Comparison of ENCODE assay signal across 20 cellular contexts in genomic region chr11:119676461-119677020, GRCh38. TPM values are rescaled to one million over a fixed set of nuclear protein-coding genes. Genes with fewer than 3 reads are reported as not detected.
DNase-seq lines count a peak whose midpoint lies in the region; ATAC-seq and TF ChIP-seq lines count a peak whose summit lies in the region.
"Had no signal": no experiment of that assay in that cellular context is flagged by ENCODE, and none has a peak within 500 bp of the region (broad histone marks: within the 10 kb centered on the region; RNA-seq: fewer than 3 reads in every experiment).

No MANE protein-coding gene starts in this region.

- no peak overlapping the region for H3K27ac Mint-ChIP-seq in naive thymus-derived CD4-positive, alpha-beta T cell
- H3K27ac Mint-ChIP-seq: dendritic cell treated with granulocyte-macrophage colony-stimulating factor and Interleukin-4, amounts not matched to agents 40 ng/mL and 50 ng/mL, for 4 days; stimulated activated effector memory CD8-positive, alpha-beta T cell treated with anti-CD3 and anti-CD28 coated beads, Interleukin-12 subunit alpha, Interleukin-12 subunit beta, amount 100 ng/mL, for 72 hours had no signal

- intact Hi-C loops in naive thymus-derived CD4-positive, alpha-beta T cell (cut with micrococcal nuclease), result no loop called here

- no peak overlapping the region for H3K4me3 Mint-ChIP-seq in naive thymus-derived CD4-positive, alpha-beta T cell
- H3K4me3 Mint-ChIP-seq: dendritic cell treated with granulocyte-macrophage colony-stimulating factor and Interleukin-4, amounts not matched to agents 40 ng/mL and 50 ng/mL, for 4 days; stimulated activated effector memory CD8-positive, alpha-beta T cell treated with anti-CD3 and anti-CD28 coated beads, Interleukin-12 subunit alpha, Interleukin-12 subunit beta, amount 100 ng/mL, for 72 hours had no signal

- DNase-seq in HT1080 (ENCODE audit: low read depth), result peak; percentile 77
- DNase-seq in fibroblast of mammary gland (ENCODE audit: low read depth), result peak; percentile 68
- DNase-seq in naive thymus-derived CD4-positive, alpha-beta T cell, result no peak
- DNase-seq in dedifferentiated amniotic fluid mesenchymal stem cell (ENCODE audit: extremely low spot score), result no peak
- DNase-seq in G401 (ENCODE audit: low spot score), result no peak
- DNase-seq: activated CD4-positive, alpha-beta T cell treated with anti-CD3 and anti-CD28 coated beads for 1 hour; activated effector memory CD4-positive, alpha-beta T cell treated with anti-CD3 and anti-CD28 coated beads, Interleukin-2, amount 50 U/mL, for 16 hours; foreskin melanocyte; left lung; NCI-H1048; NCI-H2107; NCI-H774; RPMI8226; T-helper 2 cell; tibial artery had no signal

- no peak for ATAC-seq in naive thymus-derived CD4-positive, alpha-beta T cell
- ATAC-seq: left lung; stimulated activated effector memory CD8-positive, alpha-beta T cell treated with anti-CD3 and anti-CD28 coated beads, Interleukin-12 subunit alpha, Interleukin-12 subunit beta, amount 100 ng/mL, for 72 hours had no signal

- peaks cover 0 to 2% (median 0%) of the 10 kb centered on the region in 11 donors for H3K9me3 Mint-ChIP-seq in naive thymus-derived CD4-positive, alpha-beta T cell
- H3K9me3 Mint-ChIP-seq: dendritic cell treated with granulocyte-macrophage colony-stimulating factor and Interleukin-4, amounts not matched to agents 40 ng/mL and 50 ng/mL, for 4 days; stimulated activated effector memory CD8-positive, alpha-beta T cell treated with anti-CD3 and anti-CD28 coated beads, Interleukin-12 subunit alpha, Interleukin-12 subunit beta, amount 100 ng/mL, for 72 hours had no signal

- H3K27me3 Mint-ChIP-seq in naive thymus-derived CD4-positive, alpha-beta T cell, result peaks cover 0 to 11% (median 0%) of the 10 kb centered on the region in 5 donors

- H3K4me1 Mint-ChIP-seq in naive thymus-derived CD4-positive, alpha-beta T cell, result peaks cover 0 to 12% (median 6%) of the 10 kb centered on the region in 7 donors

- H3K4me3 ChIP-seq in fibroblast of mammary gland (ENCODE audit: control insufficient read depth, low read depth, low read length), result no peak overlapping the region
- H3K4me3 ChIP-seq in naive thymus-derived CD4-positive, alpha-beta T cell (ENCODE audit: low read length), result no peak overlapping the region
- H3K4me3 ChIP-seq: left lung, tibial artery had no signal

- POLR2A ChIA-PET in naive thymus-derived CD4-positive, alpha-beta T cell (lab: Charles Lee), result no interaction called here

- peak overlapping the region; percentile 80 for H3K27ac ChIP-seq in angular gyrus (ENCODE audit: low read depth, low read length)
- H3K27ac ChIP-seq in temporal lobe (ENCODE audit: low read depth, low read length), result peak overlapping the region; percentile 73
- H3K27ac ChIP-seq in naive thymus-derived CD4-positive, alpha-beta T cell (ENCODE audit: low read depth, low read length), result no peak overlapping the region
- H3K27ac ChIP-seq: left lung, parathyroid adenoma, tibial artery had no signal

- no peaks in the 10 kb centered on the region for H3K9me3 ChIP-seq in naive thymus-derived CD4-positive, alpha-beta T cell (ENCODE audit: control insufficient read depth in 2 of 3, low read length in 3 of 3)
- H3K9me3 ChIP-seq: left lung, tibial artery had no signal

- H3K27me3 ChIP-seq in naive thymus-derived CD4-positive, alpha-beta T cell (ENCODE audit: control insufficient read depth in 2 of 2, insufficient read depth in 2 of 2, low read length in 2 of 2), result no peaks in the 10 kb centered on the region
- H3K27me3 ChIP-seq: left lung, tibial artery had no signal

- CTCF ChIA-PET in naive thymus-derived CD4-positive, alpha-beta T cell (lab: Charles Lee), result no interaction called here

- peaks cover 0 to 16% (median 0%) of the 10 kb centered on the region in 5 donors for H3K36me3 Mint-ChIP-seq in naive thymus-derived CD4-positive, alpha-beta T cell
- H3K36me3 Mint-ChIP-seq: stimulated activated effector memory CD8-positive, alpha-beta T cell treated with anti-CD3 and anti-CD28 coated beads, Interleukin-12 subunit alpha, Interleukin-12 subunit beta, amount 100 ng/mL, for 72 hours had no signal

- in situ Hi-C loops in G401 (cut with HindIII; ENCODE audit: low sequenced_read_pairs), result no loop called here

- H3K4me1 ChIP-seq in naive thymus-derived CD4-positive, alpha-beta T cell (ENCODE audit: control insufficient read depth in 2 of 2, insufficient read depth in 2 of 2, low read length in 2 of 2), result no peaks in the 10 kb centered on the region
- H3K4me1 ChIP-seq: parathyroid adenoma had no signal

- no peak for TF ChIP-seq CTCF in fibroblast of mammary gland (conservative IDR thresholded peaks at IDR 0.05; ENCODE audit: control insufficient read depth, insufficient read depth, low read depth, low read length)

- no peaks in the 10 kb centered on the region for H3K36me3 ChIP-seq in naive thymus-derived CD4-positive, alpha-beta T cell (ENCODE audit: control insufficient read depth in 2 of 3, insufficient read depth in 3 of 3, low read length in 3 of 3)

RNA-seq across cellular contexts. Expression of gene NECTIN1, which starts 52.5 kb away (rescaled TPM):
- total RNA-seq in HT1080 (2014; rRNA removed; shearing (Covaris generic)), result 14.8 and 18.4 TPM in 2 replicates
- 13.1 and 15.3 TPM in 2 replicates for polyA plus RNA-seq in HT1080 (2015; cell fraction: cytosol; rRNA removed)
- 9.3 and 11.1 TPM in 2 replicates for polyA plus RNA-seq in HT1080 (2015; cell fraction: nucleus; rRNA removed)
- total RNA-seq in temporal lobe, result 12.8 TPM
- 1 to 10 TPM in 4 of 5 experiments, under 1 TPM in 1; 0.87 to 4.2 (median 2.4) TPM for total RNA-seq in naive thymus-derived CD4-positive, alpha-beta T cell
- 1 to 10 TPM in 1 of 2 donors, under 1 TPM in 1; 0.30 to 1.1 TPM for polyA plus RNA-seq in naive thymus-derived CD4-positive, alpha-beta T cell
- total RNA-seq in G401 (2014; rRNA removed; shearing (Covaris generic)), result 2.3 and 3.6 TPM in 2 replicates

Comparison
In these comparisons a context has a peak if more than half of its experiments do, and no peak if none do; other contexts are left out.
1. DNase-seq: peak in HT1080 (single experiment) and fibroblast of mammary gland (single experiment); none in naive thymus-derived CD4-positive, alpha-beta T cell (0 of 9), dedifferentiated amniotic fluid mesenchymal stem cell (single experiment) and G401 (single experiment).